12 cellular contexts compared by ENCODE assay signal in genomic region chr10:124090630-124091209, GRCh38. TPM values are rescaled to one million over a fixed set of nuclear protein-coding genes. Genes with fewer than 3 reads are reported as not detected.
DNase-seq lines count a peak whose midpoint lies in the region; ATAC-seq and TF ChIP-seq lines count a peak whose summit lies in the region.
"Had no signal": no experiment of that assay in that cellular context is flagged by ENCODE, and none has a peak within 500 bp of the region (broad histone marks: within the 10 kb centered on the region; RNA-seq: fewer than 3 reads in every experiment).

No MANE protein-coding gene starts in this region.

- no peaks in the 10 kb centered on the region; the same call in 1 of the 2 replicates for H3K4me1 ChIP-seq in ES-I3 (ENCODE audit: insufficient read depth, low read length)
- H3K4me1 ChIP-seq in left lung, result peaks cover 21 to 83% of the 10 kb centered on the region in 2 donors
- peaks cover 10% of the 10 kb centered on the region for H3K4me1 ChIP-seq in skeletal muscle satellite cell (ENCODE audit: control insufficient read depth, insufficient read depth, low read length)

- H3K27me3 ChIP-seq in left lung, result peaks cover 0 to 48% of the 10 kb centered on the region in 2 donors
- peaks cover 31% of the 10 kb centered on the region for H3K27me3 ChIP-seq in skeletal muscle satellite cell (ENCODE audit: control insufficient read depth, insufficient read depth, low read length)
- H3K27me3 ChIP-seq: adrenal gland had no signal

- H3K9ac ChIP-seq in ES-I3 (ENCODE audit: low read depth, low read length) (peak overlapping the region; percentile 52; the same call in 1 of the 2 replicates), skeletal muscle satellite cell (ENCODE audit: low read depth, low read length) (no peak overlapping the region)

- no peak overlapping the region for H3K27ac ChIP-seq in left lung

- DNase-seq in SW480 (ENCODE audit: low spot score), result peak; percentile 45
- DNase-seq in left lung, result peak in 1 of 2 donors; percentile 75
- DNase-seq in NCI-H510A (lab: John Stamatoyannopoulos, UW), result no peak
- DNase-seq: DMS 273 treated with DMSO at 0.1 percent for 48 hours; NCI-H510A treated with DMSO at 0.1 percent for 48 hours; stimulated activated naive CD8-positive, alpha-beta T cell treated with anti-CD3 and anti-CD28 coated beads, Interleukin-15, amount 100 ng/mL, for 72 hours had no signal

- ATAC-seq in left lung (peak; percentile 46), HG02759 (IDR thresholded peaks at IDR 0.05; ENCODE audit: unreplicated experiment) (no peak), GM21423 (IDR thresholded peaks at IDR 0.05; ENCODE audit: unreplicated experiment) (no peak), HG03521 (IDR thresholded peaks at IDR 0.05; ENCODE audit: unreplicated experiment) (no peak)
- ATAC-seq: stimulated activated naive CD8-positive, alpha-beta T cell treated with anti-CD3 and anti-CD28 coated beads, Interleukin-15, amount 100 ng/mL, for 72 hours had no signal

- intact Hi-C loops in left lung (cut with DNase I), result no loop called here

- TF ChIP-seq CTCF in left lung (IDR thresholded peaks at IDR 0.05), result no peak

- H3K9me3 ChIP-seq in ES-I3 (ENCODE audit: control insufficient read depth, insufficient read depth, low read length) (no peaks in the 10 kb centered on the region), left lung (no peaks in the 10 kb centered on the region), skeletal muscle satellite cell (replicated peaks; ENCODE audit: low read length) (no peaks in the 10 kb centered on the region)
- H3K9me3 ChIP-seq: adrenal gland had no signal

- H3K4me3 ChIP-seq in left lung (peak overlapping the region in 1 of 2 donors; percentile 76), skeletal muscle satellite cell (ENCODE audit: low read length) (no peak overlapping the region)

- peak overlapping the region; percentile 90 for H3K4me2 ChIP-seq in skeletal muscle satellite cell (ENCODE audit: low read length)

- H3K36me3 ChIP-seq in ES-I3 (ENCODE audit: insufficient read depth, low read length) (no peaks in the 10 kb centered on the region), left lung (no peaks in the 10 kb centered on the region), skeletal muscle satellite cell (ENCODE audit: insufficient read depth, low read length) (no peaks in the 10 kb centered on the region)
- H3K36me3 ChIP-seq: adrenal gland had no signal

RNA-seq across cellular contexts. Expression of gene CHST15, which starts 2.7 kb away (rescaled TPM):
- 10 to 100 TPM; 30.3 to 53.3 TPM for total RNA-seq in left lung
- 1.3 and 3.1 TPM in 2 replicates for total RNA-seq in skeletal muscle satellite cell (2012; rRNA removed)
